ENCODE assay signal across 28 cellular contexts in the genomic region with DNA sequence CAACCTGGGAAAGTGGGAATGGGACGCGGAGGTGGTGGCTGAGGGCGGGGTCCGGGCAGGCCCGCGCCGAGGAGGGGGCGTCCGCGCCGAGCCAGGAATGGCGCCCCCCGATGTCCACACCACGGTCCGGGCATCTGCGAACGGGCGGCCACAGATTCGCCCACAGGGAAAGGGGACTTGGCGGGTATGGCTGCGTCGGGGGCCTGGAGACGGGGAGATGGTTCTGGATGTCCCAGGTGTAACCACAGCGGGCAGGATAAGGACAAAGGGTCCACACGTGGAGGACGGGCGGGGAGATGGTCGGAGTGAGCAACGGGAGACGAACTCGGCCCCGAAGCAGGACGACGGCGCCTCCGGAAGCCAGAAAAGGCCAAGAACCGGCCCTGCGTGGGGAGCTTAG.
DNase-seq lines count a peak whose midpoint lies in the region; TF ChIP-seq lines count a peak whose summit lies in the region.
"Had no signal": no experiment of that assay in that cellular context is flagged by ENCODE, and none has a peak within 500 bp of the region (broad histone marks: within the 10 kb centered on the region; RNA-seq: fewer than 3 reads in every experiment).

No MANE protein-coding gene starts in this region.

- TF ChIP-seq CTCF in breast epithelium (IDR thresholded peaks at IDR 0.05) (no peak), mammary epithelial cell (conservative IDR thresholded peaks at IDR 0.05 in 1 of 2, IDR thresholded peaks at IDR 0.05 in 1 of 2; ENCODE audit: extremely low read depth in 1 of 2, insufficient read depth in 1 of 2, low read depth in 1 of 2, low read length in 2 of 2) (no peak), esophagus muscularis mucosa (IDR thresholded peaks at IDR 0.05) (no peak), ovary (IDR thresholded peaks at IDR 0.05) (no peak), chondrocyte (IDR thresholded peaks at IDR 0.05) (no peak)

- TF ChIP-seq POLR2A in breast epithelium (IDR thresholded peaks at IDR 0.05) (no peak), esophagus muscularis mucosa (IDR thresholded peaks at IDR 0.05; ENCODE audit: low read depth) (no peak), ovary (IDR thresholded peaks at IDR 0.05) (no peak)

- no peaks in the 10 kb centered on the region for H3K79me2 ChIP-seq in mammary epithelial cell (ENCODE audit: insufficient read depth, low read length)

- no peaks in the 10 kb centered on the region for H3K9me3 ChIP-seq in breast epithelium
- no peaks in the 10 kb centered on the region for H3K9me3 ChIP-seq in mammary epithelial cell (replicated peaks; ENCODE audit: insufficient read depth, low read length)
- H3K9me3 ChIP-seq in esophagus muscularis mucosa: no peaks in the 10 kb centered on the region
- no peaks in the 10 kb centered on the region for H3K9me3 ChIP-seq in ovary
- H3K9me3 ChIP-seq: esophagus squamous epithelium, spleen, tibial nerve had no signal

- H3K27ac ChIP-seq in breast epithelium: no peak overlapping the region
- H3K27ac ChIP-seq in mammary epithelial cell (ENCODE audit: insufficient read depth, low read depth, low read length): no peak overlapping the region
- peak overlapping the region in 1 of 4 donors; percentile 31 for H3K27ac ChIP-seq in esophagus muscularis mucosa (replicated peaks in 1 of 4)
- H3K27ac ChIP-seq in ovary: no peak overlapping the region
- H3K27ac ChIP-seq: 22Rv1, coronary artery, esophagus squamous epithelium, spleen, tibial nerve, VCaP had no signal

- DNase-seq in breast epithelium (ENCODE audit: low spot score in 2 of 2) (no peak), mammary epithelial cell (no peak), esophagus muscularis mucosa (ENCODE audit: extremely low spot score) (no peak), posterior vena cava (ENCODE audit: low spot score) (peak; percentile 76), EL (no peak), SHP77 (lab: John Stamatoyannopoulos, UW) (no peak), ovary (no peak), chondrocyte (ENCODE audit: low spot score) (no peak)
- DNase-seq: activated CD4-positive, alpha-beta T cell treated with anti-CD3 and anti-CD28 coated beads for 4 hours; activated CD8-positive, alpha-beta T cell treated with anti-CD3 and anti-CD28 coated beads, Interleukin-2, amount 10 ng/mL, durations not matched to agents 7 days and 5 days; activated naive CD4-positive, alpha-beta T cell treated with anti-CD3 and anti-CD28 coated beads, Interleukin-2, amount 10 ng/mL, durations not matched to agents 7 days and 5 days; amniotic stem cell; C1 segment of cervical spinal cord; endodermal cell; esophagus squamous epithelium; left cardiac atrium; NCI-H446; NCI-H774; right cardiac atrium; spleen; stimulated activated CD4-positive, alpha-beta T cell treated with anti-CD3 and anti-CD28 coated beads, Interleukin-2, amount 100 ng/mL, for 24 hours; stimulated activated naive CD8-positive, alpha-beta T cell treated with anti-CD3 and anti-CD28 coated beads, Interleukin-15, amount 100 ng/mL, for 72 hours; SW 1271 had no signal

- no peaks in the 10 kb centered on the region for H3K9me3 Mint-ChIP-seq in chondrocyte (ENCODE audit: low read depth)
- H3K9me3 Mint-ChIP-seq: activated naive CD4-positive, alpha-beta T cell treated with anti-CD3 and anti-CD28 coated beads, Interleukin-2, amount 10 ng/mL, durations not matched to agents 7 days and 5 days; natural killer cell treated with Interleukin-12 subunit alpha and Interleukin-12 subunit beta and Interleukin-15 and Interleukin-18, amount 100 ng/mL, for 72 hours; stimulated activated naive CD8-positive, alpha-beta T cell treated with anti-CD3 and anti-CD28 coated beads, Interleukin-15, amount 100 ng/mL, for 72 hours had no signal

- H3K4me1 Mint-ChIP-seq in chondrocyte (ENCODE audit: low read depth): no peaks in the 10 kb centered on the region
- H3K4me1 Mint-ChIP-seq: activated naive CD4-positive, alpha-beta T cell treated with anti-CD3 and anti-CD28 coated beads, Interleukin-2, amount 10 ng/mL, durations not matched to agents 7 days and 5 days; endodermal cell; stimulated activated naive CD8-positive, alpha-beta T cell treated with anti-CD3 and anti-CD28 coated beads, Interleukin-15, amount 100 ng/mL, for 72 hours had no signal

- BruUV-seq in mammary epithelial cell (replicated peaks; lab: Mats Ljungman, UMichigan): no TSS peak

- H4K20me1 ChIP-seq in mammary epithelial cell (ENCODE audit: insufficient read depth, low read length): no peaks in the 10 kb centered on the region

- no peak overlapping the region for H2AFZ ChIP-seq in mammary epithelial cell (ENCODE audit: low read depth, low read length)

- in situ Hi-C loops in mammary epithelial cell (cut with MboI; ENCODE audit: low sequenced_read_pairs in 2 of 2): no loop called here

- H3K27ac Mint-ChIP-seq in chondrocyte (ENCODE audit: unreplicated experiment): no peak overlapping the region
- H3K27ac Mint-ChIP-seq: activated CD8-positive, alpha-beta T cell treated with anti-CD3 and anti-CD28 coated beads, Interleukin-2, amount 10 ng/mL, durations not matched to agents 7 days and 5 days; activated naive CD4-positive, alpha-beta T cell treated with anti-CD3 and anti-CD28 coated beads, Interleukin-2, amount 10 ng/mL, durations not matched to agents 7 days and 5 days; endodermal cell; natural killer cell treated with Interleukin-12 subunit alpha and Interleukin-12 subunit beta and Interleukin-15 and Interleukin-18, amount 100 ng/mL, for 72 hours; stimulated activated naive CD8-positive, alpha-beta T cell treated with anti-CD3 and anti-CD28 coated beads, Interleukin-15, amount 100 ng/mL, for 72 hours had no signal

- CTCF ChIA-PET in mammary epithelial cell (lab: Charles Lee; ENCODE audit: low non-redundant PET): no interaction called here

- H3K36me3 ChIP-seq in breast epithelium (no peaks in the 10 kb centered on the region), mammary epithelial cell (ENCODE audit: insufficient read depth, low read length) (no peaks in the 10 kb centered on the region), esophagus muscularis mucosa (peaks cover 0 to 10% (median 0%) of the 10 kb centered on the region in 4 donors), ovary (no peaks in the 10 kb centered on the region)

- dilution Hi-C loops in mammary epithelial cell (cut with HindIII; ENCODE audit: low sequenced_read_pairs): no loop called here

- H3K4me3 Mint-ChIP-seq in chondrocyte (ENCODE audit: unreplicated experiment): no peak overlapping the region
- H3K4me3 Mint-ChIP-seq: activated CD8-positive, alpha-beta T cell treated with anti-CD3 and anti-CD28 coated beads, Interleukin-2, amount 10 ng/mL, durations not matched to agents 7 days and 5 days; activated naive CD4-positive, alpha-beta T cell treated with anti-CD3 and anti-CD28 coated beads, Interleukin-2, amount 10 ng/mL, durations not matched to agents 7 days and 5 days; endodermal cell; natural killer cell treated with Interleukin-12 subunit alpha and Interleukin-12 subunit beta and Interleukin-15 and Interleukin-18, amount 100 ng/mL, for 72 hours; stimulated activated naive CD8-positive, alpha-beta T cell treated with anti-CD3 and anti-CD28 coated beads, Interleukin-15, amount 100 ng/mL, for 72 hours had no signal

- no peak for TF ChIP-seq EP300 in esophagus muscularis mucosa (IDR thresholded peaks at IDR 0.05)
- TF ChIP-seq EP300 in ovary (IDR thresholded peaks at IDR 0.05): no peak

- 64% methylated on average over 3 of the region's 38 CpGs for WGBS in mammary epithelial cell (ENCODE audit: low coverage, missing lambda C conversion rate)
- WGBS in esophagus muscularis mucosa: 77% methylated on average over 37 of the region's 38 CpGs
- 72 to 91% (median 88%) methylated on average over 37 to 38 of the region's 38 CpGs for WGBS in ovary, 3 donors

- no peaks in the 10 kb centered on the region for H3K27me3 Mint-ChIP-seq in chondrocyte (ENCODE audit: low read depth)
- H3K27me3 Mint-ChIP-seq: activated naive CD4-positive, alpha-beta T cell treated with anti-CD3 and anti-CD28 coated beads, Interleukin-2, amount 10 ng/mL, durations not matched to agents 7 days and 5 days; stimulated activated naive CD8-positive, alpha-beta T cell treated with anti-CD3 and anti-CD28 coated beads, Interleukin-15, amount 100 ng/mL, for 72 hours had no signal

- H3K36me3 Mint-ChIP-seq in chondrocyte (ENCODE audit: low read depth): peaks cover 7% of the 10 kb centered on the region
- H3K36me3 Mint-ChIP-seq: activated naive CD4-positive, alpha-beta T cell treated with anti-CD3 and anti-CD28 coated beads, Interleukin-2, amount 10 ng/mL, durations not matched to agents 7 days and 5 days had no signal

- intact Hi-C loops in breast epithelium (cut with DNase I; ENCODE audit: low total_unique reads): no loop called here
- intact Hi-C loops in mammary epithelial cell (cut with micrococcal nuclease): no loop called here
- intact Hi-C loops in esophagus muscularis mucosa (cut with DNase I): no loop called here
- intact Hi-C loops in posterior vena cava (cut with DNase I): loop anchor here in 1 of 2 donors (5.0 kb wide), 1 partner anchor 1010 kb away; no protein-coding TSS in a partner anchor
- intact Hi-C loops in ovary (cut with DNase I): no loop called here

- no peaks in the 10 kb centered on the region for H3K27me3 ChIP-seq in breast epithelium
- H3K27me3 ChIP-seq in mammary epithelial cell (ENCODE audit: insufficient read depth, low read length): no peaks in the 10 kb centered on the region
- H3K27me3 ChIP-seq in esophagus muscularis mucosa: no peaks in the 10 kb centered on the region
- no peaks in the 10 kb centered on the region for H3K27me3 ChIP-seq in ovary
- H3K27me3 ChIP-seq: esophagus squamous epithelium, spleen, tibial nerve had no signal

- no peak overlapping the region for H3K4me2 ChIP-seq in mammary epithelial cell (ENCODE audit: insufficient read depth, low read depth, low read length)

- no peak overlapping the region for H3K9ac ChIP-seq in mammary epithelial cell (ENCODE audit: insufficient read depth, low read length)

- H3K4me3 ChIP-seq in breast epithelium: peak overlapping the region in 2 of 3 donors; percentile 17 to 37
- no peak overlapping the region for H3K4me3 ChIP-seq in mammary epithelial cell (replicated peaks in 1 of 3; ENCODE audit: insufficient read depth in 1 of 3, low read depth in 2 of 3, low read length in 3 of 3)
- peak overlapping the region in 3 of 4 donors; percentile 7 to 37 (median 30) for H3K4me3 ChIP-seq in esophagus muscularis mucosa
- H3K4me3 ChIP-seq in ovary: no peak overlapping the region
- H3K4me3 ChIP-seq: coronary artery had no signal

- no peaks in the 10 kb centered on the region for H3K4me1 ChIP-seq in breast epithelium
- peaks cover 13% of the 10 kb centered on the region for H3K4me1 ChIP-seq in mammary epithelial cell (ENCODE audit: insufficient read depth, low read length)
- H3K4me1 ChIP-seq in esophagus muscularis mucosa: no peaks in the 10 kb centered on the region
- no peaks in the 10 kb centered on the region for H3K4me1 ChIP-seq in ovary (ENCODE audit: insufficient read depth)
- H3K4me1 ChIP-seq: spleen, tibial nerve had no signal

Comparison
In these comparisons a context has a peak if more than half of its experiments do, and no peak if none do; other contexts are left out.
1. H3K4me3 ChIP-seq: peak in breast epithelium (2 of 3) and esophagus muscularis mucosa (3 of 4); none in mammary epithelial cell (0 of 3) and ovary (single experiment).